In the genomic region with DNA sequence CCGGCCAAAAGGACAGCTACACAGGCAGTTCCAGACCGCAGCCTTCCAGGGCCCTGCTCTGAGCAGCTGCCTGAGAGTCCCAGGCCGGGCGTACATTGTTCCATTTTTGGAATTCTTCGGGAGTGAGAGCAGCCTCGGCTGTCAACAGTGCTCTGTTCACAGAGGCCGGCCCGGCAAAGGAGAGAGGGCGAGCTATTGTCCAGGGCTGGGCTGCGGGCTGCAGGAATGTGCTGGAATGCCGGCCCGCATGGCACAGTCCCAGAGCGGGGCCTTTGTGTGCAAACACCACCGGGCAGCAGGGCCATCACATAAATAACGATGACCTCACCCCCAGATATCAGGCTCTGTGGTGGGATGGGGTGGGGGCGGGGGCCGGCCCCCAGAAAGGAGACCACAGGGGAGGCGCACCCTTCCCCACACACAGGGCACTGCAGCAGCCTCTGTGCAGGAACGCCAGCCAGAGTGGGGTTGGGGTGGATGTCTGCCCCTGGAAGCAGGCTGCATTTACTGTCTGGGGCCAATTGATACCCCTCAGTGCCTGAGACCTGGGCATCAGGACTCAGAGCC, we compare ENCODE assay signal across 9 cellular contexts. TPM values are rescaled to one million over a fixed set of nuclear protein-coding genes. Genes with fewer than 3 reads are reported as not detected.
DNase-seq lines count a peak whose midpoint lies in the region; ATAC-seq and TF ChIP-seq lines count a peak whose summit lies in the region.
"Had no signal": no experiment of that assay in that cellular context is flagged by ENCODE, and none has a peak within 500 bp of the region (broad histone marks: within the 10 kb centered on the region; RNA-seq: fewer than 3 reads in every experiment).

No MANE protein-coding gene starts in this region.

- peaks cover 35% of the 10 kb centered on the region for H3K4me1 Mint-ChIP-seq in neural crest cell
- no peaks in the 10 kb centered on the region for H3K4me1 Mint-ChIP-seq in natural killer cell treated with Interleukin-12 subunit alpha and Interleukin-12 subunit beta and Interleukin-15 and Interleukin-18, amount 100 ng/mL, for 72 hours (ENCODE audit: low read depth in 2 of 2)

- ATAC-seq in natural killer cell treated with Interleukin-12 subunit alpha and Interleukin-12 subunit beta and Interleukin-15 and Interleukin-18, amount 100 ng/mL, for 72 hours: no peak
- ATAC-seq in activated CD4-positive, CD25-positive, alpha-beta regulatory T cell treated with anti-CD3 and anti-CD28 coated beads, Interleukin-2, amount 50 U/mL, for 24 hours: no peak

- no peak overlapping the region for H3K4me3 Mint-ChIP-seq in neural crest cell
- no peak overlapping the region for H3K4me3 Mint-ChIP-seq in natural killer cell treated with Interleukin-12 subunit alpha and Interleukin-12 subunit beta and Interleukin-15 and Interleukin-18, amount 100 ng/mL, for 72 hours
- H3K4me3 Mint-ChIP-seq: CD4-positive, CD25-positive, alpha-beta regulatory T cell had no signal

- no peaks in the 10 kb centered on the region for H3K27me3 Mint-ChIP-seq in neural crest cell (ENCODE audit: low read depth)
- peaks cover 2 to 8% of the 10 kb centered on the region in 2 donors for H3K27me3 Mint-ChIP-seq in natural killer cell treated with Interleukin-12 subunit alpha and Interleukin-12 subunit beta and Interleukin-15 and Interleukin-18, amount 100 ng/mL, for 72 hours
- H3K27me3 Mint-ChIP-seq: CD4-positive, CD25-positive, alpha-beta regulatory T cell had no signal

- H3K36me3 Mint-ChIP-seq in neural crest cell (ENCODE audit: low read depth): no peaks in the 10 kb centered on the region
- H3K36me3 Mint-ChIP-seq in natural killer cell treated with Interleukin-12 subunit alpha and Interleukin-12 subunit beta and Interleukin-15 and Interleukin-18, amount 100 ng/mL, for 72 hours: no peaks in the 10 kb centered on the region
- H3K36me3 Mint-ChIP-seq: CD4-positive, CD25-positive, alpha-beta regulatory T cell had no signal

- no peaks in the 10 kb centered on the region for H3K9me3 Mint-ChIP-seq in neural crest cell
- H3K9me3 Mint-ChIP-seq in natural killer cell treated with Interleukin-12 subunit alpha and Interleukin-12 subunit beta and Interleukin-15 and Interleukin-18, amount 100 ng/mL, for 72 hours: no peaks in the 10 kb centered on the region

- TF ChIP-seq CTCF in neural crest cell (conservative IDR thresholded peaks at IDR 0.05): no peak

- peak overlapping the region; percentile 92 for H3K27ac Mint-ChIP-seq in neural crest cell (ENCODE audit: unreplicated experiment)
- H3K27ac Mint-ChIP-seq in natural killer cell treated with Interleukin-12 subunit alpha and Interleukin-12 subunit beta and Interleukin-15 and Interleukin-18, amount 100 ng/mL, for 72 hours: no peak overlapping the region
- H3K27ac Mint-ChIP-seq: CD4-positive, CD25-positive, alpha-beta regulatory T cell had no signal

- DNase-seq in AG08395 (ENCODE audit: low spot score) (peak; percentile 98), RKO (ENCODE audit: low spot score) (peak; percentile 35), fibroblast of peridontal ligament (ENCODE audit: extremely low read depth) (peak; percentile 96), neural crest cell (ENCODE audit: low read depth, low spot score) (peak; percentile 65), NCI-H748 treated with DMSO at 0.1 percent for 48 hours (lab: John Stamatoyannopoulos, UW) (no peak)
- no peak for DNase-seq in stimulated activated CD4-positive, alpha-beta T cell treated with anti-CD3 and anti-CD28 coated beads, Interleukin-15, amount 100 ng/mL, for 24 hours
- no peak for DNase-seq in natural killer cell treated with Interleukin-12 subunit alpha and Interleukin-12 subunit beta and Interleukin-15 and Interleukin-18, amount 100 ng/mL, for 72 hours (ENCODE audit: low spot score)
- DNase-seq: CD4-positive, CD25-positive, alpha-beta regulatory T cell had no signal

RNA-seq across cellular contexts. Expression of gene LINC01488, which starts 15.8 kb away (rescaled TPM):
- total RNA-seq in neural crest cell: 0.11 TPM in 1 of 2 replicates, not detected in the other
- total RNA-seq in natural killer cell treated with Interleukin-12 subunit alpha and Interleukin-12 subunit beta and Interleukin-15 and Interleukin-18, amount 100 ng/mL, for 72 hours: not detected
- total RNA-seq: CD4-positive, CD25-positive, alpha-beta regulatory T cell had no signal

Comparison
In these comparisons a context has a peak if more than half of its experiments do, and no peak if none do; other contexts are left out.
1. DNase-seq: peak in AG08395 (single experiment), RKO (single experiment), fibroblast of peridontal ligament (single experiment) and neural crest cell (single experiment); none in stimulated activated CD4-positive, alpha-beta T cell treated with anti-CD3 and anti-CD28 coated beads, Interleukin-15, amount 100 ng/mL, for 24 hours (single experiment), natural killer cell treated with Interleukin-12 subunit alpha and Interleukin-12 subunit beta and Interleukin-15 and Interleukin-18, amount 100 ng/mL, for 72 hours (single experiment) and NCI-H748 treated with DMSO at 0.1 percent for 48 hours (single experiment).